ENCODE assay signal across 7 cellular contexts in the genomic region with DNA sequence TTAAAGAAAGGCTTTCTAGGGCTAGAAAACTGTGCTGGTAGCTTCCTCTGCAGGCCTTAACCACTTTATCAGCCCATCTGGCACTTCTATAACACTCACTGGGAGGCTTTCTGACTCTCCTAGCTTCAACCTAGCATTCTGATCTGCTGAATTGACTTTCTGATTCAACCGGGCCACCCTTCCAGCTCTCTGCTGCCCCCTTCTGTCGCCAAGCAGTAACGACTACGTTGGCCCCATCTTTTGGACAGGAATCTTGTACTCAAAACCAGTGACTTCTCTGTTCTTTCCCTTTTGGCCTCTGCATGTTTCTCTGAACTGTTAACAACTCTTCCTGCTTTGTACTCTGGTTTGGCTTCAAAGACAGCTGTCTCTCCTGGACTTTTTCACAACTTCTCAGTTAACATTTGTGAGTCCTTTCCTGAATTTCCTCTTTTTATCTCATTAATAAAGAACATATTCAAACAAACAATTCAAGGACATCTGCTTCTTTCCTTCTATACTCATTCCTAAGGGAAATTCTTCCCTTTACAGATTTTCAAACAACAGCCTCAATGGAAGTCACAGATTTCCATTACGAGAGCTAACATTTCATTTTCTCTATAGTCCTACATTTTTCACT. TPM values are rescaled to one million over a fixed set of nuclear protein-coding genes. Genes with fewer than 3 reads are reported as not detected.
DNase-seq lines count a peak whose midpoint lies in the region; ATAC-seq and TF ChIP-seq lines count a peak whose summit lies in the region.

No MANE protein-coding gene starts in this region.

- peak overlapping the region; percentile 36 for H3K4me3 Mint-ChIP-seq in T-helper 17 cell

- no peaks in the 10 kb centered on the region for H3K9me3 ChIP-seq in T-helper 17 cell (ENCODE audit: control insufficient read depth, low read length, poor library complexity, severe bottlenecking)

- H3K27ac Mint-ChIP-seq in T-helper 17 cell: peak overlapping the region; percentile 16

- H3K27me3 Mint-ChIP-seq in T-helper 17 cell: peaks cover 50% of the 10 kb centered on the region

- peaks cover 6% of the 10 kb centered on the region for H3K36me3 Mint-ChIP-seq in T-helper 17 cell (ENCODE audit: low read depth)

- DNase-seq in HFF-Myc (ENCODE audit: extremely low read depth, low read depth) (peak; percentile 48), NCI-H1048 (lab: John Stamatoyannopoulos, UW) (peak; percentile 50), T-helper 17 cell (peak; percentile 41 to 53 (median 42)), amygdala (lab: John Stamatoyannopoulos, UW) (peak in 45 of 56 donors; percentile 1 to 73 (median 28)), hepatic stellate cell (ENCODE audit: low spot score) (peak; percentile 45), skeletal muscle cell (ENCODE audit: low read depth) (peak; percentile 18)

- peaks cover 10% of the 10 kb centered on the region for H3K4me1 Mint-ChIP-seq in T-helper 17 cell

- peak; percentile 91 for ATAC-seq in T-helper 17 cell

- TF ChIP-seq CTCF in GM12875 (IDR thresholded peaks at IDR 0.05; ENCODE audit: borderline replicate concordance, insufficient read depth, low read depth, low read length) (peak; percentile 88), HFF-Myc (IDR thresholded peaks at IDR 0.05; ENCODE audit: low read depth, low read length, missing control alignments) (peak; percentile 93)

- H3K4me3 ChIP-seq in GM12875 (ENCODE audit: low read depth, low read length) (no peak overlapping the region), HFF-Myc (replicated peaks; ENCODE audit: low read depth, low read length) (no peak overlapping the region), skeletal muscle cell (ENCODE audit: low read depth, low read length) (no peak overlapping the region)

RNA-seq across cellular contexts. Expression of a gene that starts 43.9 kb away (rescaled TPM):
- 1 to 10 TPM; 5.8 to 8.1 TPM for total RNA-seq in T-helper 17 cell
